In genomic region chr9:98807070-98807810, GRCh38 we compare ENCODE assay signal across 8 cellular contexts. TPM values are rescaled to one million over a fixed set of nuclear protein-coding genes. Genes with fewer than 3 reads are reported as not detected.
A peak's percentile ranks its signal among the peaks of the same experiment; 100 is the strongest.
DNase-seq lines count a peak whose midpoint lies in the region; ATAC-seq, FAIRE-seq and TF ChIP-seq lines count a peak whose summit lies in the region.

GALNT12 (plus strand) TSS chr9:98807670; CDS start chr9:98807699, 29 bp downstream.

- H3K79me2 ChIP-seq in HepG2 (ENCODE audit: insufficient read depth, low read length): no peaks in the 10 kb centered on the region

- H2AFZ ChIP-seq in HepG2 (ENCODE audit: low read length): no peak within 1 kb of the TSS

- H3K4me3 ChIP-seq in GM12864 (ENCODE audit: low read depth, low read length) (peak within 1 kb of the TSS; percentile 63), HL-60 (replicated peaks; ENCODE audit: insufficient read depth, low read length) (peak within 1 kb of the TSS; percentile 46), cardiac fibroblast (replicated peaks in 1 of 2; ENCODE audit: low read depth in 2 of 2, low read length in 2 of 2) (peak within 1 kb of the TSS; percentile 59 to 63), HepG2 (replicated peaks in 1 of 3; ENCODE audit: insufficient read depth in 1 of 3, low read depth in 2 of 3, low read length in 3 of 3) (peak within 1 kb of the TSS in 1 of 3 experiments; percentile 23; a peak in 2 of 6 replicates)

- in situ Hi-C loops in HepG2 (cut with HindIII; ENCODE audit: extremely low pct_ligation_motif_present, low pct_unique_long_range_greater_than_20kb): no loop called here

- no peak for TF ChIP-seq POLR2A in HepG2 (IDR thresholded peaks at IDR 0.05; ENCODE audit: insufficient read depth in 1 of 2, low read depth in 2 of 2, low read length in 2 of 2)

- TF ChIP-seq EP300 in HepG2 (IDR thresholded peaks at IDR 0.05; ENCODE audit: low read depth in 2 of 2, low read length in 2 of 2) (no peak), HepG2 (CRISPR knock-in tag; IDR thresholded peaks at IDR 0.05; ENCODE audit: borderline replicate concordance) (no peak)

- no peaks in the 10 kb centered on the region for H4K20me1 ChIP-seq in HepG2 (ENCODE audit: insufficient read depth, low read length)

- H3K9me3 ChIP-seq in HepG2 (ENCODE audit: low read length): no peaks in the 10 kb centered on the region

- WGBS in HepG2 (ENCODE audit: low lambda C conversion rate): 79% methylated on average over 23 of the region's 50 CpGs

- POLR2A ChIA-PET in HepG2 (lab: Yijun Ruan, JAX): no interaction called here

- intact Hi-C loops in HepG2 (cut with micrococcal nuclease; ENCODE audit: unreplicated experiment): no loop called here

- DNase-seq in GM12864 (ENCODE audit: low read depth): no peak
- DNase-seq in HL-60 (ENCODE audit: low read depth in 1 of 2, low spot score in 1 of 2): no peak
- DNase-seq in T-helper 9 cell: peak; percentile 39
- no peak for DNase-seq in cardiac fibroblast (ENCODE audit: low read depth in 2 of 2)
- no peak for DNase-seq in HepG2 (ENCODE audit: low spot score)
- peak in 2 of 3 experiments; percentile 39 to 63 for DNase-seq in stimulated activated CD4-positive, alpha-beta T cell treated with anti-CD3 and anti-CD28 coated beads, TNF-alpha, amount 100 ng/mL, for 24 hours (ENCODE audit: low read depth in 3 of 3)
- DNase-seq in H4 (ENCODE audit: low spot score): no peak

- CTCF ChIA-PET in HepG2 (lab: Yijun Ruan, JAX; ENCODE audit: low intra/inter-chr PET ratio, low total read pairs): no interaction called here

- H3K9ac ChIP-seq in HepG2 (ENCODE audit: insufficient read depth, low read depth, low read length): no peak within 1 kb of the TSS

- no peak; the same call in 2 of the 3 replicates for ATAC-seq in HepG2
- ATAC-seq in HG03432 (IDR thresholded peaks at IDR 0.05; ENCODE audit: unreplicated experiment): no peak

- no peak for FAIRE-seq in HepG2 (lab: Jason Lieb, UNC)

- BruUV-seq in HepG2 (replicated peaks; lab: Mats Ljungman, UMichigan): no TSS peak

- H3K4me2 ChIP-seq in HepG2 (ENCODE audit: low read depth, low read length): no peak within 1 kb of the TSS

- no peaks in the 10 kb centered on the region for H3K36me3 ChIP-seq in HepG2 (replicated peaks in 1 of 2; ENCODE audit: control insufficient read depth in 1 of 2, insufficient read depth in 2 of 2, low read length in 2 of 2)

- H3K27ac ChIP-seq in HL-60 (replicated peaks): no peak within 1 kb of the TSS
- no peak within 1 kb of the TSS for H3K27ac ChIP-seq in HepG2 (ENCODE audit: extremely low read length, insufficient read depth, low read length)

- no peaks in the 10 kb centered on the region for H3K4me1 ChIP-seq in HepG2 (ENCODE audit: insufficient read depth, low read length)

- H3K27me3 ChIP-seq in HL-60 (ENCODE audit: insufficient read depth, poor library complexity, severe bottlenecking) (peaks cover 40% of the 10 kb centered on the region), HepG2 (ENCODE audit: control insufficient read depth in 1 of 2, insufficient read depth in 2 of 2, low read length in 2 of 2) (peaks cover 0 to 22% of the 10 kb centered on the region in 2 experiments; a peak in 1 of 5 replicates)

- no peak for TF ChIP-seq RAD21 in HepG2 (CRISPR knock-in tag; IDR thresholded peaks at IDR 0.05)

- TF ChIP-seq CTCF in GM12864 (IDR thresholded peaks at IDR 0.05; ENCODE audit: low read depth, low read length, missing control alignments): no peak
- no peak for TF ChIP-seq CTCF in HL-60 (IDR thresholded peaks at IDR 0.05; ENCODE audit: insufficient read depth, low read length)
- no peak for TF ChIP-seq CTCF in cardiac fibroblast (IDR thresholded peaks at IDR 0.05; ENCODE audit: low read depth, low read length)
- no peak for TF ChIP-seq CTCF in HepG2 (CRISPR knock-in tag; IDR thresholded peaks at IDR 0.05)

TF ChIP-seq in HepG2, 621 proteins besides CTCF, POLR2A, EP300 and RAD21:
- TF ChIP-seq, protein P1, sequence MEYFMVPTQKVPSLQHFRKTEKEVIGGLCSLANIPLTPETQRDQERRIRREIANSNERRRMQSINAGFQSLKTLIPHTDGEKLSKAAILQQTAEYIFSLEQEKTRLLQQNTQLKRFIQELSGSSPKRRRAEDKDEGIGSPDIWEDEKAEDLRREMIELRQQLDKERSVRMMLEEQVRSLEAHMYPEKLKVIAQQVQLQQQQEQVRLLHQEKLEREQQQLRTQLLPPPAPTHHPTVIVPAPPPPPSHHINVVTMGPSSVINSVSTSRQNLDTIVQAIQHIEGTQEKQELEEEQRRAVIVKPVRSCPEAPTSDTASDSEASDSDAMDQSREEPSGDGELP (IDR thresholded peaks at IDR 0.05; ENCODE audit: borderline replicate concordance, low read depth): no peak
- TF ChIP-seq HNRNPLL (IDR thresholded peaks at IDR 0.05; ENCODE audit: low read depth, low read length, poor library complexity, severe bottlenecking): peak; percentile 79
TF ChIP-seq in HepG2: peak in this region for 1.

RNA-seq across cellular contexts. Expression of gene GALNT12, which starts in this region (rescaled TPM):
- 0.07 TPM in 1 of 2 replicates, not detected in the other for total RNA-seq in HepG2 (2016; rRNA removed; fragmentation: Illumina TruSeq; extraction: Trizol)
- total RNA-seq in HepG2 (2016; cell fraction: cytosol; rRNA removed; fragmentation: Illumina TruSeq; extraction: Trizol; ENCODE audit: low read depth): not detected in 2 replicates
- total RNA-seq in HepG2 (2016; cell fraction: insoluble cytoplasmic fraction; rRNA removed; fragmentation: Illumina TruSeq; extraction: Trizol): not detected in 2 replicates
- total RNA-seq in HepG2 (2016; cell fraction: membrane; rRNA removed; fragmentation: Illumina TruSeq; extraction: Trizol): not detected in 2 replicates
- not detected in 2 replicates for total RNA-seq in HepG2 (2016; cell fraction: nucleus; rRNA removed; fragmentation: Illumina TruSeq; extraction: Trizol)
- 0.04 TPM in 1 of 2 replicates, not detected in the other for polyA plus RNA-seq in HepG2 (2011; rRNA removed)
- polyA plus RNA-seq in HepG2 (2011; cell fraction: cytosol; rRNA removed): 0.05 and 0.13 TPM in 2 replicates
- 0.58 TPM in 1 of 2 replicates, not detected in the other for polyA plus RNA-seq in HepG2 (2011; cell fraction: nucleus; rRNA removed)
- not detected in 2 replicates for polyA plus RNA-seq in HepG2 (2012)
- not detected in 2 replicates for polyA plus RNA-seq in HepG2 (2016; cell fraction: cytosol; fragmentation: Illumina TruSeq; extraction: Trizol; ENCODE audit: low read depth)
- polyA plus RNA-seq in HepG2 (2016; cell fraction: insoluble cytoplasmic fraction; fragmentation: Illumina TruSeq; extraction: Trizol; ENCODE audit: low read depth): not detected in 2 replicates
- polyA plus RNA-seq in HepG2 (2016; cell fraction: membrane; fragmentation: Illumina TruSeq; extraction: Trizol; ENCODE audit: low read depth): not detected in 2 replicates
- polyA plus RNA-seq in HepG2 (2016; cell fraction: nucleus; fragmentation: Illumina TruSeq; extraction: Trizol; ENCODE audit: insufficient read depth, low read depth): not detected in 2 replicates
- polyA minus RNA-seq in HepG2 (2011; rRNA and poly(A)+ RNA removed; ENCODE audit: low replicate concordance): 0.47 TPM in 1 of 2 replicates, not detected in the other
- not detected in 2 replicates for polyA minus RNA-seq in HepG2 (2011; cell fraction: cytosol; rRNA and poly(A)+ RNA removed)
- polyA minus RNA-seq in HepG2 (2011; cell fraction: nucleus; rRNA and poly(A)+ RNA removed): not detected in 2 replicates
- total RNA-seq in H4 (2014; rRNA removed; shearing (Covaris generic)): 3.1 and 3.6 TPM in 2 replicates

Comparison
In these comparisons a context has a peak if more than half of its experiments do, and no peak if none do; other contexts are left out.
1. DNase-seq: peak in T-helper 9 cell (single experiment) and stimulated activated CD4-positive, alpha-beta T cell treated with anti-CD3 and anti-CD28 coated beads, TNF-alpha, amount 100 ng/mL, for 24 hours (2 of 3); none in GM12864 (single experiment), HL-60 (0 of 2), cardiac fibroblast (0 of 2), HepG2 (single experiment) and H4 (single experiment).